In the genomic region with DNA sequence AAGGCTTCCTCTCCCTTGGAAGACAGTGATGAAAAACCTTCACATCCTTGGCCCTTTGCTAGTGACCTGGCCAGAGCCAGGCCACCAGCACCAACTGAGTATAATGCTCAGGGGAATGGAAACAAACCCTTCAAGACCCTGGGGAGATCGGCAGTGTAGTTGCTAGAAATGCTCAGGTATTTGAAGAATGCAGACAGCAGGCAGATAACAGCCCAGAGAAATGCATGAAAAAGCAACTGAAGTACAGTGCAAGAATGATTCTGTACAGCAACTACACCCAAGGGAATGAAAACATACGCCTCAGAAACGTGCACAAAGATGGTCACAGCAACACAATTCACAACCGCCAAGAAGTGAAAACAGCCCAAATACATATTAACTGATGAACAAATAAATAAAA, we compare ENCODE assay signal across 23 cellular contexts. TPM values are rescaled to one million over a fixed set of nuclear protein-coding genes. Genes with fewer than 3 reads are reported as not detected.
DNase-seq lines count a peak whose midpoint lies in the region; ATAC-seq and TF ChIP-seq lines count a peak whose summit lies in the region.
"Had no signal": no experiment of that assay in that cellular context is flagged by ENCODE, and none has a peak within 500 bp of the region (broad histone marks: within the 10 kb centered on the region; RNA-seq: fewer than 3 reads in every experiment).

No MANE protein-coding gene starts in this region.

- no peaks in the 10 kb centered on the region for H3K9me3 ChIP-seq in SK-N-SH
- H3K9me3 ChIP-seq in osteoblast (ENCODE audit: low read depth, low read length), result no peaks in the 10 kb centered on the region
- H3K9me3 ChIP-seq: left ventricle myocardium inferior, SJSA1, transverse colon had no signal

- no peaks in the 10 kb centered on the region for H4K20me1 ChIP-seq in SK-N-SH (ENCODE audit: insufficient read depth)
- H4K20me1 ChIP-seq in osteoblast (ENCODE audit: insufficient read depth, low read length), result peaks cover 6% of the 10 kb centered on the region

- POLR2A ChIA-PET in SK-N-SH (lab: Yijun Ruan, JAX), result no interaction called here

- H3K4me1 Mint-ChIP-seq in endothelial cell (ENCODE audit: unreplicated experiment), result peaks cover 32% of the 10 kb centered on the region

- no peak overlapping the region for H3K27ac Mint-ChIP-seq in endothelial cell (ENCODE audit: unreplicated experiment)
- H3K27ac Mint-ChIP-seq: activated CD4-positive, alpha-beta T cell treated with anti-CD3 and anti-CD28 coated beads, Interleukin-2, amount 10 ng/mL, durations not matched to agents 7 days and 5 days; activated naive CD4-positive, alpha-beta T cell treated with anti-CD3 and anti-CD28 coated beads for 36 hours; CD4-positive, alpha-beta T cell; naive B cell; stimulated activated memory B cell treated with anti-CD40 and anti-IgM and Interleukin-4, amounts not matched to agents 10 μg/mL and 1 μg/mL and 100 μg/mL, for 72 hours had no signal

- no peaks in the 10 kb centered on the region for H3K27me3 ChIP-seq in SK-N-SH (ENCODE audit: insufficient read depth)
- H3K27me3 ChIP-seq in osteoblast (ENCODE audit: insufficient read depth, low read length), result no peaks in the 10 kb centered on the region
- H3K27me3 ChIP-seq: SJSA1, transverse colon had no signal

- TF ChIP-seq CTCF in SK-N-SH (IDR thresholded peaks at IDR 0.05), result no peak
- no peak for TF ChIP-seq CTCF in osteoblast (IDR thresholded peaks at IDR 0.05; ENCODE audit: extremely low read depth, low read depth, low read length)
- TF ChIP-seq CTCF in endothelial cell (IDR thresholded peaks at IDR 0.05; ENCODE audit: unreplicated experiment), result no peak

- no peak overlapping the region for H3K4me3 ChIP-seq in SK-N-SH (ENCODE audit: low read depth in 2 of 2, low read length in 1 of 2)
- no peak overlapping the region for H3K4me3 ChIP-seq in osteoblast (ENCODE audit: insufficient read depth, low read length)
- H3K4me3 ChIP-seq: GM12878, left ventricle myocardium inferior, SJSA1, transverse colon had no signal

- H3K4me3 Mint-ChIP-seq in endothelial cell (ENCODE audit: unreplicated experiment), result no peak overlapping the region
- H3K4me3 Mint-ChIP-seq: activated CD4-positive, alpha-beta T cell treated with anti-CD3 and anti-CD28 coated beads, Interleukin-2, amount 10 ng/mL, durations not matched to agents 7 days and 5 days; activated naive CD4-positive, alpha-beta T cell treated with anti-CD3 and anti-CD28 coated beads for 36 hours; CD4-positive, alpha-beta T cell; naive B cell; stimulated activated memory B cell treated with anti-CD40 and anti-IgM and Interleukin-4, amounts not matched to agents 10 μg/mL and 1 μg/mL and 100 μg/mL, for 72 hours had no signal

- no peaks in the 10 kb centered on the region for H3K36me3 ChIP-seq in SK-N-SH (replicated peaks in 1 of 2; ENCODE audit: control insufficient read depth in 1 of 2, insufficient read depth in 2 of 2, low read length in 1 of 2)
- H3K36me3 ChIP-seq in osteoblast (ENCODE audit: insufficient read depth, low read length), result no peaks in the 10 kb centered on the region
- H3K36me3 ChIP-seq: left ventricle myocardium inferior, SJSA1, transverse colon had no signal

- peaks cover 5% of the 10 kb centered on the region for H3K36me3 Mint-ChIP-seq in endothelial cell (ENCODE audit: low read depth, unreplicated experiment)

- CTCF ChIA-PET in SK-N-SH (lab: Yijun Ruan, JAX), result no interaction called here

- peaks cover 5% of the 10 kb centered on the region for H3K27me3 Mint-ChIP-seq in endothelial cell (ENCODE audit: unreplicated experiment)
- H3K27me3 Mint-ChIP-seq: activated CD4-positive, alpha-beta T cell treated with anti-CD3 and anti-CD28 coated beads, Interleukin-2, amount 10 ng/mL, durations not matched to agents 7 days and 5 days; CD4-positive, alpha-beta T cell; naive B cell; stimulated activated memory B cell treated with anti-CD40 and anti-IgM and Interleukin-4, amounts not matched to agents 10 μg/mL and 1 μg/mL and 100 μg/mL, for 72 hours had no signal

- H3F3A ChIP-seq in SK-N-SH (replicated peaks; ENCODE audit: insufficient read depth), result no peaks in the 10 kb centered on the region

- no peak for ATAC-seq in GM18867 (IDR thresholded peaks at IDR 0.05; ENCODE audit: unreplicated experiment)
- ATAC-seq: GM12878; stimulated activated memory B cell treated with anti-CD40 and anti-IgM and Interleukin-4, amounts not matched to agents 10 μg/mL and 1 μg/mL and 100 μg/mL, for 72 hours had no signal

- no peaks in the 10 kb centered on the region for H3K79me2 ChIP-seq in SK-N-SH (ENCODE audit: insufficient read depth)
- no peaks in the 10 kb centered on the region for H3K79me2 ChIP-seq in osteoblast (ENCODE audit: insufficient read depth, low read length)

- H3K4me1 ChIP-seq in SK-N-SH (ENCODE audit: control insufficient read depth in 1 of 2, insufficient read depth in 2 of 2, low read depth in 1 of 2, low read length in 1 of 2) (peaks cover 0 to 9% of the 10 kb centered on the region in 2 experiments; a peak in 1 of 4 replicates), osteoblast (ENCODE audit: insufficient read depth, low read length) (peaks cover 23% of the 10 kb centered on the region)
- H3K4me1 ChIP-seq: transverse colon had no signal

- 46% methylated on average over 4 of the region's 4 CpGs for WGBS in SK-N-SH (ENCODE audit: low lambda C conversion rate)

- H3K9me3 Mint-ChIP-seq in endothelial cell (ENCODE audit: unreplicated experiment), result no peaks in the 10 kb centered on the region
- H3K9me3 Mint-ChIP-seq: activated CD4-positive, alpha-beta T cell treated with anti-CD3 and anti-CD28 coated beads, Interleukin-2, amount 10 ng/mL, durations not matched to agents 7 days and 5 days; activated naive CD4-positive, alpha-beta T cell treated with anti-CD3 and anti-CD28 coated beads for 36 hours; CD4-positive, alpha-beta T cell; naive B cell had no signal

- no peak overlapping the region for H2AFZ ChIP-seq in SK-N-SH (ENCODE audit: low read depth)
- no peak overlapping the region for H2AFZ ChIP-seq in osteoblast (ENCODE audit: low read length)

- H3K9ac ChIP-seq in SK-N-SH, result no peak overlapping the region

- no peak for TF ChIP-seq RAD21 in SK-N-SH (IDR thresholded peaks at IDR 0.05; ENCODE audit: low read length)

- H3K4me2 ChIP-seq in SK-N-SH, result 0 out of 2 replicates have a peak overlapping the region, but pooled peaks have one; percentile 9
- H3K4me2 ChIP-seq in osteoblast (ENCODE audit: insufficient read depth, low read length), result peak overlapping the region; percentile 0

- H3K9me2 ChIP-seq in SK-N-SH, result no peaks in the 10 kb centered on the region

- H3K27ac ChIP-seq in SK-N-SH (ENCODE audit: low read depth in 2 of 2, low read length in 1 of 2) (no peak overlapping the region), osteoblast (ENCODE audit: low read depth, low read length) (peak overlapping the region; percentile 44)
- H3K27ac ChIP-seq: left ventricle myocardium inferior, SJSA1, transverse colon had no signal

- TF ChIP-seq EP300 in SK-N-SH (IDR thresholded peaks at IDR 0.05; ENCODE audit: borderline replicate concordance in 1 of 2, low read depth in 1 of 2, low read length in 1 of 2), result no peak

- DNase-seq in ELF-1 (ENCODE audit: low read depth, low spot score) (peak; percentile 78), SK-N-SH (no peak), fibroblast of peridontal ligament (ENCODE audit: extremely low read depth) (peak; percentile 17), osteoblast (ENCODE audit: insufficient read length, low spot score, missing footprints) (peak; percentile 85), endothelial cell (ENCODE audit: low spot score) (no peak), dermis blood vessel endothelial cell (no peak), midbrain (lab: John Stamatoyannopoulos, UW) (no peak)
- DNase-seq: activated CD4-positive, alpha-beta T cell treated with anti-CD3 and anti-CD28 coated beads, Interleukin-2, amount 10 ng/mL, durations not matched to agents 7 days and 5 days; activated naive CD4-positive, alpha-beta T cell treated with anti-CD3 and anti-CD28 coated beads for 36 hours; CD4-positive, alpha-beta T cell; effector CD8-positive, alpha-beta T cell; GOT3; left ventricle myocardium inferior; naive B cell; NCI-H1694; NCI-H510A treated with DMSO at 0.1 percent for 48 hours; posterior cingulate gyrus; small intestine; transverse colon had no signal

TF ChIP-seq in SK-N-SH, 30 proteins besides CTCF, POLR2A, EP300 and RAD21:
- no peak for TF ChIP-seq CHD2 (IDR thresholded peaks at IDR 0.05; ENCODE audit: low read length, partially characterized antibody)
- TF ChIP-seq, protein P1, sequence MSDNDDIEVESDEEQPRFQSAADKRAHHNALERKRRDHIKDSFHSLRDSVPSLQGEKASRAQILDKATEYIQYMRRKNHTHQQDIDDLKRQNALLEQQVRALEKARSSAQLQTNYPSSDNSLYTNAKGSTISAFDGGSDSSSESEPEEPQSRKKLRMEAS (IDR thresholded peaks at IDR 0.05; ENCODE audit: low read depth), result no peak
- TF ChIP-seq SIN3A (IDR thresholded peaks at IDR 0.05; ENCODE audit: borderline replicate concordance, low read depth, low read length), result no peak
- TF ChIP-seq TAF1 (IDR thresholded peaks at IDR 0.05; ENCODE audit: borderline replicate concordance, low read depth, low read length), result no peak
TF ChIP-seq in SK-N-SH: peak in this region for 0.

RNA-seq across cellular contexts. Expression of a gene that starts 41.1 kb away (rescaled TPM):
- polyA plus RNA-seq in SK-N-SH (2012; rRNA removed), result 0.08 and 0.10 TPM in 2 replicates
- 0.04 and 0.08 TPM in 2 replicates for polyA plus RNA-seq in SK-N-SH (2012; cell fraction: cytosol; rRNA removed)
- polyA plus RNA-seq in SK-N-SH (2012; cell fraction: nucleus; rRNA removed), result 0.09 and 0.12 TPM in 2 replicates
- 3.3 and 3.5 TPM in 2 replicates for total RNA-seq in osteoblast
- total RNA-seq in endothelial cell (ENCODE audit: unreplicated experiment), result 0.05 TPM
- total RNA-seq in dermis blood vessel endothelial cell, result 0.74 and 0.85 TPM in 2 replicates
- total RNA-seq: activated naive CD4-positive, alpha-beta T cell treated with anti-CD3 and anti-CD28 coated beads for 36 hours; CD4-positive, alpha-beta T cell had no signal

Comparison
In these comparisons a context has a peak if more than half of its experiments do, and no peak if none do; other contexts are left out.
1. DNase-seq: peak in ELF-1 (single experiment), fibroblast of peridontal ligament (single experiment) and osteoblast (single experiment); none in SK-N-SH (single experiment), endothelial cell (single experiment), dermis blood vessel endothelial cell (single experiment) and midbrain (single experiment).